Comparison of ENCODE assay signal across 2 cellular contexts in genomic region chr2:38020359-38021069, GRCh38. TPM values are rescaled to one million over a fixed set of nuclear protein-coding genes. Genes with fewer than 3 reads are reported as not detected.
"Had no signal": no experiment of that assay in that cellular context is flagged by ENCODE, and none has a peak within 500 bp of the region (broad histone marks: within the 10 kb centered on the region; RNA-seq: fewer than 3 reads in every experiment).

No MANE protein-coding gene starts in this region.

RNA-seq across cellular contexts. Expression of gene CYP1B1, which starts 55.4 kb away (rescaled TPM):
- total RNA-seq: HT1080 had no signal
- polyA plus RNA-seq: K562 had no signal
